Comparison of ENCODE assay signal across 8 cellular contexts in genomic region chr14:95098984-95099599, GRCh38. TPM values are rescaled to one million over a fixed set of nuclear protein-coding genes. Genes with fewer than 3 reads are reported as not detected.
DNase-seq lines count a peak whose midpoint lies in the region; ATAC-seq and TF ChIP-seq lines count a peak whose summit lies in the region.

No MANE protein-coding gene starts in this region.

- no peak overlapping the region for H3K4me3 ChIP-seq in LNCaP clone FGC (ENCODE audit: low read depth, low read length)
- 0 out of 2 replicates have a peak overlapping the region, but pooled peaks have one; percentile 3 for H3K4me3 ChIP-seq in SK-N-MC
- no peak overlapping the region for H3K4me3 ChIP-seq in choroid plexus epithelial cell (ENCODE audit: low read depth, low read length)
- H3K4me3 ChIP-seq in left lung, result no peak overlapping the region

- H3K36me3 ChIP-seq in SK-N-MC (ENCODE audit: insufficient read depth, low read length), result peaks cover 51% of the 10 kb centered on the region
- peaks cover 0 to 84% of the 10 kb centered on the region in 2 donors for H3K36me3 ChIP-seq in left lung

- H3K27ac ChIP-seq in SK-N-MC (peak overlapping the region; percentile 95), left lung (no peak overlapping the region)

- intact Hi-C loops in left lung (cut with DNase I), result no loop called here

- no peaks in the 10 kb centered on the region for H3K9me3 ChIP-seq in SK-N-MC (ENCODE audit: low read depth, low read length)
- no peaks in the 10 kb centered on the region for H3K9me3 ChIP-seq in left lung

- DNase-seq in DMS 273 (lab: John Stamatoyannopoulos, UW; ENCODE audit: unreplicated experiment), result peak; percentile 79
- no peak for DNase-seq in DMS 273 treated with DMSO at 0.1 percent for 48 hours (lab: John Stamatoyannopoulos, UW)
- peak; percentile 52 for DNase-seq in LNCaP clone FGC (ENCODE audit: low read depth)
- DNase-seq in SK-N-MC (ENCODE audit: low read depth, low spot score), result no peak
- DNase-seq in choroid plexus epithelial cell (ENCODE audit: low read depth), result peak; percentile 85
- DNase-seq in left lung, result peak in 1 of 2 donors; percentile 55
- peak; percentile 84 for DNase-seq in superior temporal gyrus (ENCODE audit: extremely low spot score)
- DNase-seq in GF-D8 (lab: John Stamatoyannopoulos, UW), result no peak

- peak overlapping the region; percentile 47 for H3K9ac ChIP-seq in SK-N-MC (ENCODE audit: insufficient read length)

- peak; percentile 88 for ATAC-seq in left lung

- TF ChIP-seq CTCF in LNCaP clone FGC (IDR thresholded peaks at IDR 0.05; ENCODE audit: control insufficient read depth, extremely low read depth, insufficient read depth) (peak; percentile 78), choroid plexus epithelial cell (conservative IDR thresholded peaks at IDR 0.05; ENCODE audit: low read depth, low read length) (peak; percentile 91), left lung (IDR thresholded peaks at IDR 0.05) (peak; percentile 53 to 63)

- H3K4me1 ChIP-seq in left lung, result peaks cover 0 to 33% of the 10 kb centered on the region in 2 donors

- no peaks in the 10 kb centered on the region for H3K27me3 ChIP-seq in left lung

RNA-seq across cellular contexts. Expression of gene DICER1, which starts 58.2 kb away (rescaled TPM):
- total RNA-seq in left lung, result 10 to 100 TPM; 50.3 to 76.9 TPM

Comparison
In these comparisons a context has a peak if more than half of its experiments do, and no peak if none do; other contexts are left out.
1. DNase-seq: peak in DMS 273 (single experiment), LNCaP clone FGC (single experiment), choroid plexus epithelial cell (single experiment) and superior temporal gyrus (single experiment); none in DMS 273 treated with DMSO at 0.1 percent for 48 hours (single experiment), SK-N-MC (single experiment) and GF-D8 (single experiment).
2. Peak in every context shown above with its lines, with median percentiles within 50 percentile points of each other: CTCF ChIP-seq.